In the genomic region with DNA sequence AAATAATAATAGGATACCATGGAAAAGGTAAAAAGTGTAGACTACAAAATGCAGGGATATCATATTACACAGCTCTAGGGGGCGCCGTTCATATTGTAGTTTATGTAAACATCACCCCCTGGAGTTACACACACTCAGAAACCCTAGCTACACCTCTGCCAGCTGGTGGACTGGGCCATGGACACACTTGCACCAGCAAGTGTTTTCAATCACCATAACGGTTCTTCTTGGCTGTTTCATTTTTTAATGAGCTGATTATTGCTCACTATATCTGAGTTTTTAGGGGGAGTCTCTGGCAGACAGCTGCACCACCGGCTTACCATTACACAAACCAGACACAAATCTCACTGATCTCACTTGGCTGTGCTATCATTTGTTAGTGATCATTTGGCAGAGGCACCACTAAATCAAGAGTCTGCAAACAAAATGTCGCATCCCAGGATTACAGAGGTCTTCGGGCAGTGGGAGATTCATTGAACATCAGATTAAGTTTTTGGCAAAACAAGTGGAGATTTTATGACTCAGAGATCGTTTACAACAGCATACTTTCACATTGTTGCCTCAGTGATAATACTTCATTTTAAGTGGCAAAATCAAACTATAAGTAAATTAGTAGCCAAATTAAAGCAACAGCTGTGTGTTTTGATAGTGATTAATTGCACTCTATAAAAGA, we compare ENCODE assay signal across 9 cellular contexts.
DNase-seq lines count a peak whose midpoint lies in the region; ATAC-seq and TF ChIP-seq lines count a peak whose summit lies in the region.
"Had no signal": no experiment of that assay in that cellular context is flagged by ENCODE, and none has a peak within 500 bp of the region (broad histone marks: within the 10 kb centered on the region; RNA-seq: fewer than 3 reads in every experiment).

No MANE protein-coding gene starts in this region.

- WGBS in hepatocyte (ENCODE audit: low lambda C conversion rate, missing lambda C conversion rate): 28% methylated on average over 7 of the region's 7 CpGs

- no peaks in the 10 kb centered on the region for H3K36me3 Mint-ChIP-seq in GM23338 (ENCODE audit: low read depth)

- ATAC-seq in GM23338 (peak; percentile 62; the same call in 2 of the 3 replicates), GM18867 (IDR thresholded peaks at IDR 0.05; ENCODE audit: unreplicated experiment) (no peak), HG02870 (IDR thresholded peaks at IDR 0.05; ENCODE audit: unreplicated experiment) (no peak)

- H3K4me1 ChIP-seq in GM23338 (ENCODE audit: insufficient read depth) (no peaks in the 10 kb centered on the region), hepatocyte (ENCODE audit: insufficient read depth) (peaks cover 10% of the 10 kb centered on the region)

- H3K9me2 ChIP-seq in GM23338 (ENCODE audit: insufficient read depth) (no peaks in the 10 kb centered on the region), hepatocyte (replicated peaks; ENCODE audit: insufficient read depth) (no peaks in the 10 kb centered on the region)

- H4K20me1 ChIP-seq in GM23338 (replicated peaks; ENCODE audit: insufficient read depth): no peaks in the 10 kb centered on the region
- no peaks in the 10 kb centered on the region for H4K20me1 ChIP-seq in hepatocyte (ENCODE audit: insufficient read depth, poor library complexity, severe bottlenecking)

- no peaks in the 10 kb centered on the region for H3K9me3 Mint-ChIP-seq in GM23338

- DNase-seq in A172 (ENCODE audit: low spot score) (peak; percentile 61), GM23338 (ENCODE audit: low spot score) (peak; percentile 79), SK-N-MC (ENCODE audit: low read depth, low spot score) (peak; percentile 2), hepatocyte (ENCODE audit: low spot score) (peak; percentile 19), activated T-cell treated with anti-CD3 and anti-CD28 coated beads for 4 hours (no peak)
- DNase-seq in stimulated activated CD4-positive, alpha-beta T cell treated with anti-CD3 and anti-CD28 coated beads, Interleukin-1b, Interleukin-23, amount 100 ng/mL, for 48 hours: no peak
- DNase-seq: SHP77 had no signal

- no peak overlapping the region for H3K4me2 ChIP-seq in GM23338
- H3K4me2 ChIP-seq in hepatocyte: peak overlapping the region; percentile 31

- H3K36me3 ChIP-seq in GM23338 (ENCODE audit: insufficient read depth): no peaks in the 10 kb centered on the region
- H3K36me3 ChIP-seq in SK-N-MC (ENCODE audit: insufficient read depth, low read length): no peaks in the 10 kb centered on the region
- no peaks in the 10 kb centered on the region for H3K36me3 ChIP-seq in hepatocyte (replicated peaks; ENCODE audit: insufficient read depth, low read depth)

- H3K27ac ChIP-seq in GM23338 (ENCODE audit: low read depth) (no peak overlapping the region), SK-N-MC (no peak overlapping the region), hepatocyte (no peak overlapping the region)

- H3K9ac ChIP-seq in SK-N-MC (ENCODE audit: insufficient read length): no peak overlapping the region

- TF ChIP-seq CTCF in GM23338 (conservative IDR thresholded peaks at IDR 0.05; ENCODE audit: low read depth in 2 of 2): peak; percentile 65
- TF ChIP-seq CTCF in hepatocyte (IDR thresholded peaks at IDR 0.05; ENCODE audit: poor library complexity): peak; percentile 31

- H3K27me3 ChIP-seq in GM23338 (ENCODE audit: insufficient read depth): no peaks in the 10 kb centered on the region
- no peaks in the 10 kb centered on the region for H3K27me3 ChIP-seq in hepatocyte

- H3K27ac Mint-ChIP-seq in GM23338: no peak overlapping the region

- no peaks in the 10 kb centered on the region for H3K79me2 ChIP-seq in GM23338 (replicated peaks; ENCODE audit: insufficient read depth)
- no peaks in the 10 kb centered on the region for H3K79me2 ChIP-seq in hepatocyte

- H3K4me3 Mint-ChIP-seq in GM23338: no peak overlapping the region

- H3K4me3 ChIP-seq in GM23338 (no peak overlapping the region), SK-N-MC (no peak overlapping the region), hepatocyte (no peak overlapping the region)

- H3K4me1 Mint-ChIP-seq in GM23338: peaks cover 12% of the 10 kb centered on the region; the same call in 2 of the 3 replicates

- H3F3A ChIP-seq in GM23338 (replicated peaks; ENCODE audit: low read depth): no peaks in the 10 kb centered on the region

- H3K9me3 ChIP-seq in SK-N-MC (ENCODE audit: low read depth, low read length): no peaks in the 10 kb centered on the region
- no peaks in the 10 kb centered on the region for H3K9me3 ChIP-seq in hepatocyte (ENCODE audit: low read depth)

- H2AFZ ChIP-seq in GM23338: no peak overlapping the region
- H2AFZ ChIP-seq in hepatocyte: no peak overlapping the region

- H3K27me3 Mint-ChIP-seq in GM23338 (ENCODE audit: insufficient read depth, low read depth, poor library complexity): no peaks in the 10 kb centered on the region

TF ChIP-seq in GM23338, 12 proteins besides CTCF, POLR2A, EP300 and RAD21:
- TF ChIP-seq POLR2AphosphoS5 (IDR thresholded peaks at IDR 0.05; ENCODE audit: low read depth) (no peak), JUNB (IDR thresholded peaks at IDR 0.05; ENCODE audit: unreplicated experiment) (no peak), ZNF331 (CRISPR knock-in tag; IDR thresholded peaks at IDR 0.05; ENCODE audit: low read depth) (no peak), EZH2 (IDR thresholded peaks at IDR 0.05; ENCODE audit: low read depth, unreplicated experiment) (no peak), ZNF114 (CRISPR knock-in tag; IDR thresholded peaks at IDR 0.05) (no peak)
TF ChIP-seq in GM23338: peak in this region for 0.

Comparison
In these comparisons a context has a peak if more than half of its experiments do, and no peak if none do; other contexts are left out.
1. DNase-seq: peak in A172 (single experiment), GM23338 (single experiment), SK-N-MC (single experiment) and hepatocyte (single experiment); none in activated T-cell treated with anti-CD3 and anti-CD28 coated beads for 4 hours (single experiment) and stimulated activated CD4-positive, alpha-beta T cell treated with anti-CD3 and anti-CD28 coated beads, Interleukin-1b, Interleukin-23, amount 100 ng/mL, for 48 hours (single experiment).